22 cellular contexts compared by ENCODE assay signal in the genomic region with DNA sequence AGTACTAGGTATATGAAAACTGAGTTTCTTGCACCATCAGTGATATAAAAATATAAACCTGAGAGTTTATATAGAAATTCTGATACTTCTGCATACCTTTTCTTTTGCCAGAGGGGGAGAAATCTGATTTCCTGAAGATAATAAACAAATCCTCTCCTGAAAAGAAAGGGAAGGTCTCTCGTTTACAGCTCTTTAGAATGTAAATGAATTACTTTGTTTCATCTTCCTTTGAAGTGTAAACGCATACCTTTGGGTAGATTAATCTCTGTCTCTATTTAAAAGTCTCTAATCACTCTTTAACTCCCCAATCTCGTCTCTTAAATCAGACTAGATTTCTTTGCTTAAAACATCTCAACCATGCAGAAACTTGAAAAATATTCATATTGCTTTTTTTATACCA.
"Had no signal": no experiment of that assay in that cellular context is flagged by ENCODE, and none has a peak within 500 bp of the region (broad histone marks: within the 10 kb centered on the region; RNA-seq: fewer than 3 reads in every experiment).

No MANE protein-coding gene starts in this region.

- H3K36me3 Mint-ChIP-seq: naive thymus-derived CD8-positive, alpha-beta T cell; stimulated activated naive B cell treated with anti-CD40 and anti-IgM and Interleukin-4, amounts not matched to agents 10 μg/mL and 1 μg/mL and 100 μg/mL, for 72 hours had no signal

- H3K4me1 ChIP-seq: right atrium auricular region, sigmoid colon, transverse colon had no signal

- H3K27me3 ChIP-seq: dorsolateral prefrontal cortex, ovary, right atrium auricular region, sigmoid colon, transverse colon had no signal

- H3K27ac Mint-ChIP-seq: naive thymus-derived CD8-positive, alpha-beta T cell; stimulated activated naive B cell treated with anti-CD40 and anti-IgM and Interleukin-4, amounts not matched to agents 10 μg/mL and 1 μg/mL and 100 μg/mL, for 72 hours; stimulated activated naive CD8-positive, alpha-beta T cell treated with anti-CD3 and anti-CD28 coated beads, Interleukin-15, amount 100 ng/mL, for 72 hours had no signal

- H3K27me3 Mint-ChIP-seq: naive thymus-derived CD8-positive, alpha-beta T cell; stimulated activated naive B cell treated with anti-CD40 and anti-IgM and Interleukin-4, amounts not matched to agents 10 μg/mL and 1 μg/mL and 100 μg/mL, for 72 hours; stimulated activated naive CD8-positive, alpha-beta T cell treated with anti-CD3 and anti-CD28 coated beads, Interleukin-15, amount 100 ng/mL, for 72 hours had no signal

- H3K9me3 Mint-ChIP-seq: neural crest cell; stimulated activated naive B cell treated with anti-CD40 and anti-IgM and Interleukin-4, amounts not matched to agents 10 μg/mL and 1 μg/mL and 100 μg/mL, for 72 hours; stimulated activated naive CD8-positive, alpha-beta T cell treated with anti-CD3 and anti-CD28 coated beads, Interleukin-15, amount 100 ng/mL, for 72 hours had no signal

- H3K4me1 Mint-ChIP-seq: naive thymus-derived CD8-positive, alpha-beta T cell; stimulated activated naive B cell treated with anti-CD40 and anti-IgM and Interleukin-4, amounts not matched to agents 10 μg/mL and 1 μg/mL and 100 μg/mL, for 72 hours; stimulated activated naive CD8-positive, alpha-beta T cell treated with anti-CD3 and anti-CD28 coated beads, Interleukin-15, amount 100 ng/mL, for 72 hours had no signal

- DNase-seq: cortex of kidney; dorsolateral prefrontal cortex; effector CD8-positive, alpha-beta T cell; foreskin melanocyte; head of caudate nucleus; hippocampal formation; left colon; left ventricle myocardium superior; mucosa of descending colon; naive thymus-derived CD8-positive, alpha-beta T cell; nucleus accumbens; ovary; sigmoid colon; stimulated activated CD4-positive, alpha-beta T cell treated with anti-CD3 and anti-CD28 coated beads, Interleukin-2, amount 100 ng/mL, for 24 hours; stimulated activated CD4-positive, alpha-beta T cell treated with anti-CD3 and anti-CD28 coated beads, Interleukin-4, amount 100 ng/mL, for 4 hours; stimulated activated naive B cell treated with anti-CD40 and anti-IgM and Interleukin-4, amounts not matched to agents 10 μg/mL and 1 μg/mL and 100 μg/mL, for 72 hours; stimulated activated naive CD8-positive, alpha-beta T cell treated with anti-CD3 and anti-CD28 coated beads, Interleukin-15, amount 100 ng/mL, for 72 hours; transverse colon had no signal

- H3K9me3 ChIP-seq: mucosa of descending colon, ovary, right atrium auricular region, sigmoid colon, thoracic aorta, transverse colon had no signal

- ATAC-seq: left colon; left ventricle myocardium superior; mucosa of descending colon; naive thymus-derived CD8-positive, alpha-beta T cell; stimulated activated naive B cell treated with anti-CD40 and anti-IgM and Interleukin-4, amounts not matched to agents 10 μg/mL and 1 μg/mL and 100 μg/mL, for 72 hours; stimulated activated naive CD8-positive, alpha-beta T cell treated with anti-CD3 and anti-CD28 coated beads, Interleukin-15, amount 100 ng/mL, for 72 hours had no signal

- H3K27ac ChIP-seq: dorsolateral prefrontal cortex, ovary, right atrium auricular region, sigmoid colon, skin epidermis, thoracic aorta, transverse colon had no signal

- H3K4me3 ChIP-seq: dorsolateral prefrontal cortex, mucosa of descending colon, ovary, right atrium auricular region, sigmoid colon, skin epidermis, thoracic aorta, transverse colon had no signal

- H3K4me3 Mint-ChIP-seq: naive thymus-derived CD8-positive, alpha-beta T cell; neural crest cell; stimulated activated naive B cell treated with anti-CD40 and anti-IgM and Interleukin-4, amounts not matched to agents 10 μg/mL and 1 μg/mL and 100 μg/mL, for 72 hours; stimulated activated naive CD8-positive, alpha-beta T cell treated with anti-CD3 and anti-CD28 coated beads, Interleukin-15, amount 100 ng/mL, for 72 hours had no signal

- H3K36me3 ChIP-seq: ovary, right atrium auricular region, sigmoid colon, thoracic aorta, transverse colon had no signal
